ENCODE assay signal across 16 cellular contexts in the genomic region with DNA sequence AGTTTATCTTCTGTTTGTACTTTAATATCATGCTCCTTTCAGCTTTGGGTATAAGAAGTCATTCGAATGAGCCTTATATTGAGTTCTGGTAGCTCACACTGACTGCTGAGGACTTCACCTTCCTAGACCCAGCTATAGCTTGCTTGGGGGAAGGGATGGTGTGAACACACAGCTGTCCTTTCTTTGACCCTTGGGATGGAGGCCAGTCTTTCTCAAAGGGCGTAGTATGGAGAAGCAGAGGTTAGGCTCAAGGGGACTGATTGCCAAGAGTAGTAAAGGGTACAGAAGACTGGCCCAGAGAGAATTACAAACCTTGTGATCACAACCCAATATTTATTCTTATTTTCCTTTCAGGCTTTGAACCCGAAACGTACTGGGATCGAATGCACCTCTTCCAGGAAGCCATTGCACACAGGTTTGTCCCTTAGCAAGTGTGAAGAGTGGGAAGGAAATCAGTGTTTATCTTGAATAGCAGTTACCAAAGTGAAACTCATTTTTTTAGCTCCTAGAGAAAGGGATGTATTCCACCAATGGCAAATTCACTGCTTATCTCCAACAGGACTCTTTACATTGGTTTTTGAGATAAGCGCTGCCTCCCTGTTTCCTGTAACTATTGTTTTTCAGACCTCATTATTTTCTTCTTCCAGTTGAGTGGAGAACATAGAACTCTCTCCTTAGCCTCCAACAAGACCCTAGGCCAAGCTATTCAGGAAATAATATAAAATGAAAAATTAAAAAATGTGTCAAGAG. TPM values are rescaled to one million over a fixed set of nuclear protein-coding genes. Genes with fewer than 3 reads are reported as not detected.
A peak's percentile ranks its signal among the peaks of the same experiment; 100 is the strongest.
DNase-seq lines count a peak whose midpoint lies in the region; TF ChIP-seq lines count a peak whose summit lies in the region.
"Had no signal": no experiment of that assay in that cellular context is flagged by ENCODE, and none has a peak within 500 bp of the region (broad histone marks: within the 10 kb centered on the region; RNA-seq: fewer than 3 reads in every experiment).

No MANE protein-coding gene starts in this region.

- H3K27me3 ChIP-seq in mesendoderm (ENCODE audit: insufficient read depth, low read length, poor library complexity) (no peaks in the 10 kb centered on the region), transverse colon (no peaks in the 10 kb centered on the region), uterus (no peaks in the 10 kb centered on the region)

- DNase-seq in activated T-cell treated with anti-CD3 and anti-CD28 coated beads, Interleukin-2, amount 50 U/mL, for 24 hours = no peak
- no peak for DNase-seq in activated T-cell treated with anti-CD3 and anti-CD28 coated beads, Interleukin-2, amount 50 U/mL, for 48 hours
- DNase-seq in choroid plexus epithelial cell (ENCODE audit: low read depth) (peak; percentile 21), mesendoderm (peak; percentile 57), foreskin fibroblast (no peak), transverse colon (no peak), uterus (no peak)
- DNase-seq in activated naive CD4-positive, alpha-beta T cell treated with anti-CD3 and anti-CD28 coated beads, Interleukin-2, amount 10 ng/mL, durations not matched to agents 7 days and 5 days = no peak
- DNase-seq: CD4-positive, alpha-beta memory T cell; DND-41; GM23248; HCEC 1CT; NCI-H187; NCI-H446; PC-9 had no signal

- H3K4me2 ChIP-seq in mesendoderm (ENCODE audit: low read length) = no peak overlapping the region
- H3K4me2 ChIP-seq: PC-9 had no signal

- intact Hi-C loops in transverse colon (cut with DNase I; ENCODE audit: low total_unique reads) (no loop called here), uterus (cut with DNase I; ENCODE audit: low total_unique reads) (no loop called here)

- TF ChIP-seq EP300 in transverse colon (IDR thresholded peaks at IDR 0.05; ENCODE audit: low read depth) = no peak

- H3K18ac ChIP-seq in mesendoderm (ENCODE audit: low read length) = no peak overlapping the region

- no peak overlapping the region for H2BK5ac ChIP-seq in mesendoderm (ENCODE audit: low read length)

- H4K5ac ChIP-seq in mesendoderm (ENCODE audit: low read length) = no peak overlapping the region

- H3K4me1 ChIP-seq in mesendoderm (ENCODE audit: control insufficient read depth, low read depth, low read length) (peaks cover 3% of the 10 kb centered on the region), transverse colon (no peaks in the 10 kb centered on the region), uterus (no peaks in the 10 kb centered on the region)

- WGBS in mesendoderm (ENCODE audit: extremely low coverage, insufficient coverage, low lambda C conversion rate) = no CpG with 5 or more reads among the region's 6 CpGs
- 88 to 89% methylated on average over 6 of the region's 6 CpGs for WGBS in transverse colon (ENCODE audit: low coverage in 1 of 2), 2 donors

- in situ Hi-C loops in transverse colon (cut with MboI; ENCODE audit: low pct_ligation_motif_present in 1 of 4, low pct_unique_long_range_greater_than_20kb in 1 of 4, low sequenced_read_pairs in 3 of 4) = no loop called here

- no peak for TF ChIP-seq CTCF in choroid plexus epithelial cell (conservative IDR thresholded peaks at IDR 0.05; ENCODE audit: low read depth, low read length)
- TF ChIP-seq CTCF in foreskin fibroblast (IDR thresholded peaks at IDR 0.05; ENCODE audit: low read depth, low read length) = no peak
- no peak for TF ChIP-seq CTCF in transverse colon (IDR thresholded peaks at IDR 0.05)
- TF ChIP-seq CTCF in uterus (IDR thresholded peaks at IDR 0.05) = no peak

- H3K36me3 Mint-ChIP-seq in activated T-cell treated with anti-CD3 and anti-CD28 coated beads, Interleukin-2, amount 50 U/mL, for 24 hours (ENCODE audit: low read depth) = peaks cover 68% of the 10 kb centered on the region
- peaks cover 11% of the 10 kb centered on the region for H3K36me3 Mint-ChIP-seq in activated naive CD4-positive, alpha-beta T cell treated with anti-CD3 and anti-CD28 coated beads, Interleukin-2, amount 10 ng/mL, durations not matched to agents 7 days and 5 days

- no peak overlapping the region for H4K8ac ChIP-seq in mesendoderm (ENCODE audit: low read depth, low read length)

- H3K4me3 ChIP-seq in choroid plexus epithelial cell (ENCODE audit: low read depth, low read length) (no peak overlapping the region), mesendoderm (ENCODE audit: low read length) (no peak overlapping the region), foreskin fibroblast (ENCODE audit: low read depth in 1 of 2, low read length in 2 of 2) (no peak overlapping the region), transverse colon (no peak overlapping the region), uterus (no peak overlapping the region)
- H3K4me3 ChIP-seq: GM23248, PC-9 had no signal

- H3K27ac Mint-ChIP-seq in activated T-cell treated with anti-CD3 and anti-CD28 coated beads, Interleukin-2, amount 50 U/mL, for 24 hours = peak overlapping the region; percentile 38
- no peak overlapping the region for H3K27ac Mint-ChIP-seq in activated naive CD4-positive, alpha-beta T cell treated with anti-CD3 and anti-CD28 coated beads, Interleukin-2, amount 10 ng/mL, durations not matched to agents 7 days and 5 days

- H3K9me3 Mint-ChIP-seq in activated T-cell treated with anti-CD3 and anti-CD28 coated beads, Interleukin-2, amount 50 U/mL, for 24 hours = no peaks in the 10 kb centered on the region
- H3K9me3 Mint-ChIP-seq in activated naive CD4-positive, alpha-beta T cell treated with anti-CD3 and anti-CD28 coated beads, Interleukin-2, amount 10 ng/mL, durations not matched to agents 7 days and 5 days = no peaks in the 10 kb centered on the region
- H3K9me3 Mint-ChIP-seq: CD4-positive, alpha-beta memory T cell had no signal

- H2BK15ac ChIP-seq in mesendoderm (replicated peaks; ENCODE audit: low read depth) = no peak overlapping the region

- no peak overlapping the region for H2AK5ac ChIP-seq in mesendoderm (ENCODE audit: low read length)

- H3K4ac ChIP-seq in mesendoderm (ENCODE audit: low read depth, low read length) = no peak overlapping the region

- no peak overlapping the region for H3K56ac ChIP-seq in mesendoderm (ENCODE audit: low read length)

- H3K36me3 ChIP-seq in mesendoderm (ENCODE audit: control insufficient read depth, insufficient read depth, low read length) = no peaks in the 10 kb centered on the region
- peaks cover 0 to 45% (median 6%) of the 10 kb centered on the region in 4 donors for H3K36me3 ChIP-seq in transverse colon
- H3K36me3 ChIP-seq in uterus = no peaks in the 10 kb centered on the region

- H3K9me3 ChIP-seq in transverse colon (no peaks in the 10 kb centered on the region), uterus (no peaks in the 10 kb centered on the region)

- H3K23ac ChIP-seq in mesendoderm (ENCODE audit: low read length) = no peak overlapping the region

- CTCF ChIA-PET in activated naive CD4-positive, alpha-beta T cell treated with anti-CD3 and anti-CD28 coated beads, Interleukin-2, amount 10 ng/mL, durations not matched to agents 7 days and 5 days (lab: Charles Lee) = interaction anchor here (1.2 kb wide), 1 partner anchor 69 kb away, joined by 4 read pairs; no protein-coding TSS in a partner anchor

- peak overlapping the region; percentile 8 for H3K27ac ChIP-seq in mesendoderm (ENCODE audit: low read depth, low read length)
- H3K27ac ChIP-seq in transverse colon = no peak overlapping the region
- H3K27ac ChIP-seq in uterus = no peak overlapping the region
- H3K27ac ChIP-seq: GM23248, HL-60, PC-9 had no signal

- no peaks in the 10 kb centered on the region for H3K79me1 ChIP-seq in mesendoderm (ENCODE audit: low read length)

- H3K79me2 ChIP-seq in mesendoderm (ENCODE audit: control insufficient read depth, insufficient read depth, low read length) = no peaks in the 10 kb centered on the region

- H2BK120ac ChIP-seq in mesendoderm (ENCODE audit: low read depth, low read length) = no peak overlapping the region

- no peak overlapping the region for H3K9ac ChIP-seq in mesendoderm (ENCODE audit: low read length)
- H3K9ac ChIP-seq: GM23248 had no signal

- no peaks in the 10 kb centered on the region for H3K4me1 Mint-ChIP-seq in activated T-cell treated with anti-CD3 and anti-CD28 coated beads, Interleukin-2, amount 50 U/mL, for 24 hours (ENCODE audit: low read depth)
- H3K4me1 Mint-ChIP-seq in activated naive CD4-positive, alpha-beta T cell treated with anti-CD3 and anti-CD28 coated beads, Interleukin-2, amount 10 ng/mL, durations not matched to agents 7 days and 5 days = no peaks in the 10 kb centered on the region
- H3K4me1 Mint-ChIP-seq: CD4-positive, alpha-beta memory T cell had no signal

- TF ChIP-seq POLR2A in transverse colon (IDR thresholded peaks at IDR 0.05) (no peak), uterus (IDR thresholded peaks at IDR 0.05) (no peak)

- H3K4me3 Mint-ChIP-seq in activated T-cell treated with anti-CD3 and anti-CD28 coated beads, Interleukin-2, amount 50 U/mL, for 24 hours = no peak overlapping the region
- H3K4me3 Mint-ChIP-seq in activated naive CD4-positive, alpha-beta T cell treated with anti-CD3 and anti-CD28 coated beads, Interleukin-2, amount 10 ng/mL, durations not matched to agents 7 days and 5 days = no peak overlapping the region
- H3K4me3 Mint-ChIP-seq: CD4-positive, alpha-beta memory T cell had no signal

- no peaks in the 10 kb centered on the region for H3K27me3 Mint-ChIP-seq in activated T-cell treated with anti-CD3 and anti-CD28 coated beads, Interleukin-2, amount 50 U/mL, for 24 hours
- no peaks in the 10 kb centered on the region for H3K27me3 Mint-ChIP-seq in activated naive CD4-positive, alpha-beta T cell treated with anti-CD3 and anti-CD28 coated beads, Interleukin-2, amount 10 ng/mL, durations not matched to agents 7 days and 5 days
- H3K27me3 Mint-ChIP-seq: CD4-positive, alpha-beta memory T cell had no signal

RNA-seq across cellular contexts. Expression of a gene that starts 42.8 kb away (rescaled TPM):
- 233 TPM for polyA plus RNA-seq in mesendoderm (2013, experiment 1 of 2)
- 231 TPM for polyA plus RNA-seq in mesendoderm (2013, experiment 2 of 2)
- 100 to 1,000 TPM in 2 of 4 donors, 10 to 100 TPM in 2; 83.7 to 155 (median 109) TPM for total RNA-seq in transverse colon
- 100 to 1,000 TPM in 2 of 4 donors, 10 to 100 TPM in 2; 37.1 to 209 (median 101) TPM for total RNA-seq in uterus

Comparison
In these comparisons a context has a peak if more than half of its experiments do, and no peak if none do; other contexts are left out.
1. DNase-seq: peak in choroid plexus epithelial cell (single experiment) and mesendoderm (single experiment); none in activated T-cell treated with anti-CD3 and anti-CD28 coated beads, Interleukin-2, amount 50 U/mL, for 24 hours (single experiment), activated T-cell treated with anti-CD3 and anti-CD28 coated beads, Interleukin-2, amount 50 U/mL, for 48 hours (0 of 2), foreskin fibroblast (0 of 2), transverse colon (single experiment), activated naive CD4-positive, alpha-beta T cell treated with anti-CD3 and anti-CD28 coated beads, Interleukin-2, amount 10 ng/mL, durations not matched to agents 7 days and 5 days (single experiment) and uterus (0 of 2).